ENCODE assay signal across 8 cellular contexts in genomic region chr9:72363226-72363625, GRCh38. TPM values are rescaled to one million over a fixed set of nuclear protein-coding genes. Genes with fewer than 3 reads are reported as not detected.
A peak's percentile ranks its signal among the peaks of the same experiment; 100 is the strongest.
DNase-seq lines count a peak whose midpoint lies in the region; ATAC-seq and TF ChIP-seq lines count a peak whose summit lies in the region.

No MANE protein-coding gene starts in this region.

- peak overlapping the region; percentile 72 for H3K4me2 ChIP-seq in mesendoderm (ENCODE audit: low read length)

- no peak overlapping the region for H4K5ac ChIP-seq in mesendoderm (ENCODE audit: low read length)

- H3K18ac ChIP-seq in mesendoderm (ENCODE audit: low read length) = no peak overlapping the region

- no peak overlapping the region for H3K23ac ChIP-seq in mesendoderm (ENCODE audit: low read length)

- H3K9me3 Mint-ChIP-seq in stimulated activated naive CD8-positive, alpha-beta T cell treated with anti-CD3 and anti-CD28 coated beads, Interleukin-15, Interleukin-2, amounts not matched to agents 100 ng/mL and 50 ng/mL, for 24 hours = no peaks in the 10 kb centered on the region

- peaks cover 63% of the 10 kb centered on the region for H3K79me2 ChIP-seq in mesendoderm (ENCODE audit: control insufficient read depth, insufficient read depth, low read length)

- H3K4ac ChIP-seq in mesendoderm (ENCODE audit: low read depth, low read length) = no peak overlapping the region

- H3K36me3 ChIP-seq in brain microvascular endothelial cell (replicated peaks) = peaks cover 46% of the 10 kb centered on the region
- no peaks in the 10 kb centered on the region for H3K36me3 ChIP-seq in mesendoderm (ENCODE audit: control insufficient read depth, insufficient read depth, low read length)
- no peaks in the 10 kb centered on the region for H3K36me3 ChIP-seq in aorta (ENCODE audit: control insufficient read depth in 1 of 2, insufficient read depth in 2 of 2, low read length in 1 of 2)

- H3K27ac ChIP-seq in brain microvascular endothelial cell (peak overlapping the region; percentile 99), mesendoderm (ENCODE audit: low read depth, low read length) (no peak overlapping the region), aorta (ENCODE audit: low read depth in 1 of 2, low read length in 2 of 2) (peak overlapping the region; percentile 82 to 86)

- in situ Hi-C loops in brain microvascular endothelial cell (cut with HindIII; ENCODE audit: low pct_ligation_motif_present, low sequenced_read_pairs) = loop anchor here (25.0 kb wide), 1 partner anchor 224 kb away; no protein-coding TSS in a partner anchor

- no peak for ATAC-seq in stimulated activated naive CD8-positive, alpha-beta T cell treated with anti-CD3 and anti-CD28 coated beads, Interleukin-15, Interleukin-2, amounts not matched to agents 100 U/mL and 50 U/mL, for 24 hours
- no peak for ATAC-seq in aorta (ENCODE audit: low FRiP score)

- H3K79me1 ChIP-seq in mesendoderm (ENCODE audit: low read length) = no peaks in the 10 kb centered on the region

- peak overlapping the region; percentile 92 for H3K4me3 ChIP-seq in brain microvascular endothelial cell (ENCODE audit: low read depth, low read length)
- H3K4me3 ChIP-seq in mesendoderm (ENCODE audit: low read length) = peak overlapping the region; percentile 44
- peak overlapping the region; percentile 89 to 95 for H3K4me3 ChIP-seq in aorta (ENCODE audit: low read length in 2 of 2)

- no peak overlapping the region for H2BK15ac ChIP-seq in mesendoderm (replicated peaks; ENCODE audit: low read depth)

- H3K27me3 ChIP-seq in brain microvascular endothelial cell (replicated peaks) (no peaks in the 10 kb centered on the region), mesendoderm (ENCODE audit: insufficient read depth, low read length, poor library complexity) (no peaks in the 10 kb centered on the region), aorta (ENCODE audit: control insufficient read depth in 1 of 2, insufficient read depth in 2 of 2, low read length in 1 of 2) (no peaks in the 10 kb centered on the region)

- H3K4me1 ChIP-seq in mesendoderm (ENCODE audit: control insufficient read depth, low read depth, low read length) (no peaks in the 10 kb centered on the region), aorta (ENCODE audit: control insufficient read depth in 1 of 2, insufficient read depth in 2 of 2, low read length in 2 of 2) (peaks cover 0 to 6% of the 10 kb centered on the region in 2 donors)

- no peaks in the 10 kb centered on the region for H3K27me3 Mint-ChIP-seq in stimulated activated naive CD8-positive, alpha-beta T cell treated with anti-CD3 and anti-CD28 coated beads, Interleukin-15, Interleukin-2, amounts not matched to agents 100 ng/mL and 50 ng/mL, for 24 hours

- WGBS in mesendoderm (ENCODE audit: extremely low coverage, insufficient coverage, low lambda C conversion rate) = no CpG with 5 or more reads among the region's 2 CpGs
- 2% methylated on average over 2 of the region's 2 CpGs for WGBS in aorta, 2 donors

- DNase-seq in stimulated activated naive CD8-positive, alpha-beta T cell treated with anti-CD3 and anti-CD28 coated beads, Interleukin-15, Interleukin-2, amounts not matched to agents 100 U/mL and 50 U/mL, for 24 hours = no peak
- no peak for DNase-seq in brain microvascular endothelial cell
- DNase-seq in mesendoderm = no peak
- DNase-seq in aorta = no peak
- DNase-seq in NCI-H1694 treated with DMSO at 0.1 percent for 48 hours (lab: John Stamatoyannopoulos, UW) = no peak
- DNase-seq in Ammon's horn (ENCODE audit: low spot score) = no peak
- DNase-seq in SK-N-DZ (ENCODE audit: low spot score) = no peak

- no peaks in the 10 kb centered on the region for H3K9me3 ChIP-seq in aorta (ENCODE audit: control insufficient read depth, low read length)

- H3K9ac ChIP-seq in mesendoderm (ENCODE audit: low read length) = peak overlapping the region; percentile 67

- intact Hi-C loops in aorta (cut with DNase I) = loop anchor here in 1 of 2 donors (5.0 kb wide), 1 partner anchor 219 kb away; no protein-coding TSS in a partner anchor

- H3K56ac ChIP-seq in mesendoderm (ENCODE audit: low read length) = peak overlapping the region; percentile 68

- TF ChIP-seq CTCF in brain microvascular endothelial cell (IDR thresholded peaks at IDR 0.05; ENCODE audit: low read depth, low read length, missing control alignments) = no peak

- H3K4me3 Mint-ChIP-seq in stimulated activated naive CD8-positive, alpha-beta T cell treated with anti-CD3 and anti-CD28 coated beads, Interleukin-15, Interleukin-2, amounts not matched to agents 100 ng/mL and 50 ng/mL, for 24 hours = peak overlapping the region; percentile 93

- H3K36me3 Mint-ChIP-seq in stimulated activated naive CD8-positive, alpha-beta T cell treated with anti-CD3 and anti-CD28 coated beads, Interleukin-15, Interleukin-2, amounts not matched to agents 100 ng/mL and 50 ng/mL, for 24 hours (ENCODE audit: low read depth) = peaks cover 56% of the 10 kb centered on the region

- H2AK5ac ChIP-seq in mesendoderm (ENCODE audit: low read length) = no peak overlapping the region

- H2BK5ac ChIP-seq in mesendoderm (ENCODE audit: low read length) = no peak overlapping the region

- peak overlapping the region; percentile 93 for H3K27ac Mint-ChIP-seq in stimulated activated naive CD8-positive, alpha-beta T cell treated with anti-CD3 and anti-CD28 coated beads, Interleukin-15, Interleukin-2, amounts not matched to agents 100 ng/mL and 50 ng/mL, for 24 hours

- H2BK120ac ChIP-seq in mesendoderm (ENCODE audit: low read depth, low read length) = no peak overlapping the region

- no peak overlapping the region for H4K8ac ChIP-seq in mesendoderm (ENCODE audit: low read depth, low read length)

- H3K4me1 Mint-ChIP-seq in stimulated activated naive CD8-positive, alpha-beta T cell treated with anti-CD3 and anti-CD28 coated beads, Interleukin-15, Interleukin-2, amounts not matched to agents 100 ng/mL and 50 ng/mL, for 24 hours (ENCODE audit: low read depth) = peaks cover 59% of the 10 kb centered on the region

RNA-seq across cellular contexts. Expression of gene ZFAND5, which starts 1.8 kb away (rescaled TPM):
- polyA plus RNA-seq in mesendoderm (2013, experiment 1 of 2) = 133 TPM
- polyA plus RNA-seq in mesendoderm (2013, experiment 2 of 2) = 134 TPM
- total RNA-seq in aorta = 100 to 1,000 TPM; 138 to 205 TPM
- 100 to 1,000 TPM in 1 of 2 donors, 10 to 100 TPM in 1; 79.4 to 147 TPM for polyA plus RNA-seq in aorta
- 127 and 131 TPM in 2 replicates for polyA plus RNA-seq in SK-N-DZ (2014; cell fraction: cytosol; rRNA removed)
- polyA plus RNA-seq in SK-N-DZ (2014; cell fraction: nucleus; rRNA removed) = 159 and 163 TPM in 2 replicates
